In genomic region chr22:39559456-39560105, GRCh38 we compare ENCODE assay signal across 10 cellular contexts. TPM values are rescaled to one million over a fixed set of nuclear protein-coding genes. Genes with fewer than 3 reads are reported as not detected.
DNase-seq lines count a peak whose midpoint lies in the region; ATAC-seq, FAIRE-seq and TF ChIP-seq lines count a peak whose summit lies in the region.
"Had no signal": no experiment of that assay in that cellular context is flagged by ENCODE, and none has a peak within 500 bp of the region (broad histone marks: within the 10 kb centered on the region; RNA-seq: fewer than 3 reads in every experiment).

No MANE protein-coding gene starts in this region.

- TF ChIP-seq CTCF in heart left ventricle (IDR thresholded peaks at IDR 0.05) (peak in 9 of 12 donors; percentile 15 to 39 (median 30)), OCI-LY7 (conservative IDR thresholded peaks at IDR 0.05; ENCODE audit: low read length) (peak; percentile 77), epithelial cell of proximal tubule (conservative IDR thresholded peaks at IDR 0.05; ENCODE audit: low read depth, low read length) (peak; percentile 62), thyroid gland (IDR thresholded peaks at IDR 0.05) (peak in 3 of 6 experiments; percentile 38 to 46 (median 40))

- H3K79me2 ChIP-seq in OCI-LY7 (ENCODE audit: insufficient read depth, low read depth, low read length) = no peaks in the 10 kb centered on the region

- H3K4me3 ChIP-seq in heart left ventricle (no peak overlapping the region), OCI-LY7 (ENCODE audit: low read depth, low read length, poor library complexity, severe bottlenecking) (no peak overlapping the region), epithelial cell of proximal tubule (ENCODE audit: low read depth, low read length) (no peak overlapping the region), thyroid gland (replicated peaks in 1 of 3) (no peak overlapping the region)

- FAIRE-seq in urothelium cell line (lab: Jason Lieb, UNC) = no peak

- no peaks in the 10 kb centered on the region for H3K9me3 Mint-ChIP-seq in activated T-helper 17 cell treated with anti-CD3 and anti-CD28 coated beads, Interleukin-2, amount 50 U/mL, for 72 hours
- H3K9me3 Mint-ChIP-seq: dendritic cell treated with granulocyte-macrophage colony-stimulating factor and Interleukin-4, amounts not matched to agents 40 ng/mL and 50 ng/mL, for 4 days had no signal

- peaks cover 12% of the 10 kb centered on the region for H3K27me3 Mint-ChIP-seq in activated T-helper 17 cell treated with anti-CD3 and anti-CD28 coated beads, Interleukin-2, amount 50 U/mL, for 72 hours

- POLR2A ChIA-PET in OCI-LY7 (lab: Charles Lee) = no interaction called here

- TF ChIP-seq POLR2A in heart left ventricle (IDR thresholded peaks at IDR 0.05) (no peak), thyroid gland (IDR thresholded peaks at IDR 0.05) (no peak)

- H2AFZ ChIP-seq in OCI-LY7 (ENCODE audit: low read length) = no peak overlapping the region

- H3K27ac ChIP-seq in heart left ventricle (no peak overlapping the region), OCI-LY7 (ENCODE audit: low read depth, low read length, poor library complexity, severe bottlenecking) (no peak overlapping the region), thyroid gland (peak overlapping the region; percentile 70 to 93 (median 84))

- ATAC-seq in heart left ventricle (peak in 2 of 4 donors; percentile 25), GM21717 (IDR thresholded peaks at IDR 0.05; ENCODE audit: unreplicated experiment) (no peak)
- no peak for ATAC-seq in activated T-helper 17 cell treated with anti-CD3 and anti-CD28 coated beads, Interleukin-2, amount 50 U/mL, for 72 hours (replicated peaks)

- H3K9me2 ChIP-seq in OCI-LY7 (ENCODE audit: insufficient read depth, low read length) = no peaks in the 10 kb centered on the region

- H3K27me3 ChIP-seq in heart left ventricle (peaks cover 16 to 71% (median 29%) of the 10 kb centered on the region in 9 donors), thyroid gland (no peaks in the 10 kb centered on the region)

- CTCF ChIA-PET in OCI-LY7 (lab: Charles Lee; ENCODE audit: unreplicated experiment) = interaction anchor here (0.6 kb wide), 1 partner anchor 442 kb away, joined by 3 read pairs; no protein-coding TSS in a partner anchor

- H3K9me3 ChIP-seq in heart left ventricle = no peaks in the 10 kb centered on the region
- no peaks in the 10 kb centered on the region for H3K9me3 ChIP-seq in OCI-LY7 (ENCODE audit: low read length)
- H3K9me3 ChIP-seq in thyroid gland = no peaks in the 10 kb centered on the region

- H3K27ac Mint-ChIP-seq in activated T-helper 17 cell treated with anti-CD3 and anti-CD28 coated beads, Interleukin-2, amount 50 U/mL, for 72 hours = no peak overlapping the region
- H3K27ac Mint-ChIP-seq: dendritic cell treated with granulocyte-macrophage colony-stimulating factor and Interleukin-4, amounts not matched to agents 40 ng/mL and 50 ng/mL, for 4 days had no signal

- H3K4me2 ChIP-seq in OCI-LY7 (ENCODE audit: low read length) = no peak overlapping the region

- H3K36me3 Mint-ChIP-seq in activated T-helper 17 cell treated with anti-CD3 and anti-CD28 coated beads, Interleukin-2, amount 50 U/mL, for 72 hours (ENCODE audit: low read depth) = no peaks in the 10 kb centered on the region

- H4K20me1 ChIP-seq in OCI-LY7 (ENCODE audit: insufficient read depth, low read length) = no peaks in the 10 kb centered on the region

- BruUV-seq in OCI-LY7 (replicated peaks; lab: Mats Ljungman, UMichigan) = no TSS peak

- H3K4me1 ChIP-seq in heart left ventricle (peaks cover 0 to 22% (median 0%) of the 10 kb centered on the region in 12 donors), OCI-LY7 (ENCODE audit: insufficient read depth, low read length, poor library complexity, severe bottlenecking) (no peaks in the 10 kb centered on the region), thyroid gland (peaks cover 19 to 33% of the 10 kb centered on the region in 2 donors)

- H3K4me1 Mint-ChIP-seq in activated T-helper 17 cell treated with anti-CD3 and anti-CD28 coated beads, Interleukin-2, amount 50 U/mL, for 72 hours = peaks cover 3% of the 10 kb centered on the region

- intact Hi-C loops in heart left ventricle (cut with DNase I) (loop anchor here in 3 of 10 donors (5.0 kb wide), 3 partner anchors 463 to 478 kb away; no protein-coding TSS in a partner anchor), cardiac septum (cut with DNase I) (no loop called here), OCI-LY7 (cut with micrococcal nuclease; ENCODE audit: unreplicated experiment) (no loop called here), thyroid gland (cut with DNase I) (no loop called here)

- WGBS in heart left ventricle, 4 donors = 27 to 38% (median 33%) methylated on average over 8 to 11 of the region's 11 CpGs
- WGBS in thyroid gland, 2 donors = 42 to 69% methylated on average over 11 of the region's 11 CpGs

- DNase-seq in heart left ventricle (no peak), cardiac septum (ENCODE audit: low spot score) (no peak), OCI-LY7 (ENCODE audit: low spot score) (peak; percentile 22), epithelial cell of proximal tubule (ENCODE audit: low read depth) (no peak), thyroid gland (peak; percentile 68 to 75), urothelium cell line (ENCODE audit: low spot score) (no peak)
- DNase-seq: NCI-H1092 treated with DMSO at 0.1 percent for 48 hours had no signal

- no peak overlapping the region for H3K4me3 Mint-ChIP-seq in activated T-helper 17 cell treated with anti-CD3 and anti-CD28 coated beads, Interleukin-2, amount 50 U/mL, for 72 hours
- H3K4me3 Mint-ChIP-seq: dendritic cell treated with granulocyte-macrophage colony-stimulating factor and Interleukin-4, amounts not matched to agents 40 ng/mL and 50 ng/mL, for 4 days had no signal

- H3K36me3 ChIP-seq in heart left ventricle (no peaks in the 10 kb centered on the region), OCI-LY7 (ENCODE audit: insufficient read depth, low read length) (no peaks in the 10 kb centered on the region), thyroid gland (no peaks in the 10 kb centered on the region)

RNA-seq across cellular contexts. Expression of gene CACNA1I, which starts 11.0 kb away (rescaled TPM):
- total RNA-seq in heart left ventricle (under 1 TPM in 3 of 9 donors, not detected in 6; 0.02 to 0.07 (median 0.04) TPM), cardiac septum (0.03 TPM), OCI-LY7 (2022) (0.17 TPM in 1 of 2 replicates, not detected in the other), epithelial cell of proximal tubule (0.06 TPM in 1 of 2 replicates, not detected in the other), thyroid gland (10 to 100 TPM in 1 of 4 donors, 1 to 10 TPM in 3; 3.7 to 10.7 (median 6.4) TPM)
- polyA plus RNA-seq in heart left ventricle = under 1 TPM; 0.01 to 0.04 TPM
- total RNA-seq in OCI-LY7 (2014; rRNA removed; shearing (Covaris generic)) = 0.03 TPM in 2 replicates
- total RNA-seq in activated T-helper 17 cell treated with anti-CD3 and anti-CD28 coated beads, Interleukin-2, amount 50 U/mL, for 72 hours = 1 to 10 TPM in 1 of 2 donors, under 1 TPM in 1; 0.84 to 5.3 TPM

RNA-seq across cellular contexts. Expression of gene RPS19BP1, which starts 27.0 kb away (rescaled TPM):
- total RNA-seq in heart left ventricle (100 to 1,000 TPM in 2 of 9 donors, 10 to 100 TPM in 7; 33.2 to 108 (median 44.5) TPM), cardiac septum (43.7 TPM), OCI-LY7 (2022) (78.6 and 88.1 TPM in 2 replicates), epithelial cell of proximal tubule (126 and 197 TPM in 2 replicates), thyroid gland (100 to 1,000 TPM; 120 to 243 (median 171) TPM)
- polyA plus RNA-seq in heart left ventricle = 100 to 1,000 TPM; 154 to 220 TPM
- total RNA-seq in OCI-LY7 (2014; rRNA removed; shearing (Covaris generic)) = 148 and 185 TPM in 2 replicates
- 100 to 1,000 TPM in 1 of 2 donors, 10 to 100 TPM in 1; 61.3 to 102 TPM for total RNA-seq in activated T-helper 17 cell treated with anti-CD3 and anti-CD28 coated beads, Interleukin-2, amount 50 U/mL, for 72 hours

RNA-seq across cellular contexts. Expression of gene ATF4, which starts 39.2 kb away (rescaled TPM):
- total RNA-seq in heart left ventricle (100 to 1,000 TPM; 117 to 322 (median 168) TPM), cardiac septum (177 TPM), OCI-LY7 (2022) (732 and 779 TPM in 2 replicates), epithelial cell of proximal tubule (294 and 415 TPM in 2 replicates), thyroid gland (100 to 1,000 TPM; 173 to 273 (median 210) TPM)
- 100 to 1,000 TPM; 378 to 458 TPM for polyA plus RNA-seq in heart left ventricle
- 716 and 720 TPM in 2 replicates for total RNA-seq in OCI-LY7 (2014; rRNA removed; shearing (Covaris generic))
- total RNA-seq in activated T-helper 17 cell treated with anti-CD3 and anti-CD28 coated beads, Interleukin-2, amount 50 U/mL, for 72 hours = 100 to 1,000 TPM; 338 to 432 TPM

RNA-seq across cellular contexts. Expression of gene MIEF1, which starts 57.5 kb away (rescaled TPM):
- total RNA-seq in heart left ventricle (10 to 100 TPM; 15.4 to 25.2 (median 18.7) TPM), cardiac septum (19.4 TPM), OCI-LY7 (2022) (51.9 and 55.0 TPM in 2 replicates), epithelial cell of proximal tubule (22.9 and 26.6 TPM in 2 replicates), thyroid gland (10 to 100 TPM; 21.4 to 30.5 (median 26.7) TPM)
- 10 to 100 TPM in 1 of 2 donors, 1 to 10 TPM in 1; 6.5 to 22.3 TPM for polyA plus RNA-seq in heart left ventricle
- 32.5 and 34.1 TPM in 2 replicates for total RNA-seq in OCI-LY7 (2014; rRNA removed; shearing (Covaris generic))
- total RNA-seq in activated T-helper 17 cell treated with anti-CD3 and anti-CD28 coated beads, Interleukin-2, amount 50 U/mL, for 72 hours = 10 to 100 TPM; 34.7 to 54.0 TPM

Comparison
In these comparisons a context has a peak if more than half of its experiments do, and no peak if none do; other contexts are left out.
1. DNase-seq: peak in OCI-LY7 (single experiment) and thyroid gland (2 of 2); none in heart left ventricle (0 of 5), cardiac septum (single experiment), epithelial cell of proximal tubule (single experiment) and urothelium cell line (single experiment).
2. H3K27ac ChIP-seq: peak in thyroid gland (3 of 3); none in heart left ventricle (0 of 12) and OCI-LY7 (single experiment).